ENCODE assay signal across 8 cellular contexts in the genomic region with DNA sequence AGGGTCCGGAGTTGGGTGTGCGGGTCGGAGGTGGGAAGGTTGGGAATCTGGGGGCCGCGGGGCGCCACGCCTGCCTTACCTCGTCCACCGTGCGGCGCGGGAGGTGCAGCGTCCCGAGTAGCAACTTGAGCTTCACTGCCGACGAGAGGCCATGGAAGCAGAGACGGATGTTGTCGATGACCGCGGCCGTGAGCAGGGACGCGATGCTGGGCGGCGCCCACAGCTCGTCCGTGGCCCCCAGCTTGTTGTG. TPM values are rescaled to one million over a fixed set of nuclear protein-coding genes. Genes with fewer than 3 reads are reported as not detected.
A peak's percentile ranks its signal among the peaks of the same experiment; 100 is the strongest.
DNase-seq lines count a peak whose midpoint lies in the region; FAIRE-seq and TF ChIP-seq lines count a peak whose summit lies in the region.

No MANE protein-coding gene starts in this region.

- H4K20me1 ChIP-seq in DOHH2 (ENCODE audit: control insufficient read depth, insufficient read depth, low read depth, low read length) (peaks cover 9% of the 10 kb centered on the region; the same call in 1 of the 2 replicates), fibroblast of lung (ENCODE audit: control insufficient read depth, extremely low read depth, insufficient read depth, low read length) (no peaks in the 10 kb centered on the region)

- H2AFZ ChIP-seq in fibroblast of lung (ENCODE audit: low read length) (peak overlapping the region; percentile 100), parathyroid adenoma (peak overlapping the region; percentile 98)

- H3K9me2 ChIP-seq in DOHH2 (replicated peaks; ENCODE audit: control insufficient read depth, low read length): no peaks in the 10 kb centered on the region

- H3K36me3 ChIP-seq in DOHH2 (ENCODE audit: control insufficient read depth, low read length) (peaks cover 40% of the 10 kb centered on the region), SJCRH30 (no peaks in the 10 kb centered on the region), fibroblast of lung (ENCODE audit: control insufficient read depth, insufficient read depth, low read length) (peaks cover 2% of the 10 kb centered on the region), parathyroid adenoma (ENCODE audit: control insufficient read depth, insufficient read depth, low read length) (no peaks in the 10 kb centered on the region)

- H3K4me3 ChIP-seq in DOHH2 (ENCODE audit: low read length): peak overlapping the region; percentile 93
- peak overlapping the region; percentile 89 for H3K4me3 ChIP-seq in SJCRH30
- peak overlapping the region; percentile 81 to 96 (median 83) for H3K4me3 ChIP-seq in fibroblast of lung (replicated peaks in 1 of 4; ENCODE audit: control extremely low read depth in 1 of 4, insufficient read depth in 1 of 4, low read depth in 3 of 4, low read length in 4 of 4)
- peak overlapping the region; percentile 82 for H3K4me3 ChIP-seq in parathyroid adenoma (ENCODE audit: low read depth, low read length)

- H3K27ac ChIP-seq in DOHH2 (ENCODE audit: low read depth, low read length): peak overlapping the region; percentile 86
- H3K27ac ChIP-seq in SJCRH30: peak overlapping the region; percentile 93
- H3K27ac ChIP-seq in fibroblast of lung (ENCODE audit: insufficient read depth, low read length): peak overlapping the region; percentile 96
- peak overlapping the region; percentile 99 for H3K27ac ChIP-seq in parathyroid adenoma

- H3K4me2 ChIP-seq in DOHH2 (ENCODE audit: low read length) (peak overlapping the region; percentile 64), fibroblast of lung (ENCODE audit: extremely low read depth, insufficient read depth, low read length) (no peak overlapping the region), parathyroid adenoma (ENCODE audit: low read length) (peak overlapping the region; percentile 78)

- no peak for TF ChIP-seq CTCF in DOHH2 (IDR thresholded peaks at IDR 0.05; ENCODE audit: low read depth, low read length, poor library complexity, severe bottlenecking)
- TF ChIP-seq CTCF in fibroblast of lung (conservative IDR thresholded peaks at IDR 0.05 in 1 of 2, IDR thresholded peaks at IDR 0.05 in 1 of 2; ENCODE audit: low read depth in 1 of 2, low read length in 2 of 2): no peak
- TF ChIP-seq CTCF in parathyroid adenoma (IDR thresholded peaks at IDR 0.05): no peak

- H3K27me3 ChIP-seq in DOHH2 (ENCODE audit: control insufficient read depth, low read length): peaks cover 8% of the 10 kb centered on the region
- H3K27me3 ChIP-seq in SJCRH30: no peaks in the 10 kb centered on the region
- H3K27me3 ChIP-seq in fibroblast of lung (ENCODE audit: control insufficient read depth, insufficient read depth, low read length): no peaks in the 10 kb centered on the region
- H3K27me3 ChIP-seq in parathyroid adenoma (ENCODE audit: control insufficient read depth, insufficient read depth, low read length): no peaks in the 10 kb centered on the region

- H3K9ac ChIP-seq in fibroblast of lung (ENCODE audit: insufficient read depth, low read length) (peak overlapping the region; percentile 94), parathyroid adenoma (peak overlapping the region; percentile 67)

- H3K79me2 ChIP-seq in DOHH2 (ENCODE audit: control insufficient read depth, low read length) (peaks cover 52% of the 10 kb centered on the region), fibroblast of lung (ENCODE audit: control insufficient read depth, insufficient read depth, low read length) (peaks cover 34% of the 10 kb centered on the region), parathyroid adenoma (peaks cover 13% of the 10 kb centered on the region)

- H3F3A ChIP-seq in DOHH2 (ENCODE audit: control insufficient read depth, insufficient read depth): peaks cover 7% of the 10 kb centered on the region

- no peak for FAIRE-seq in HTR-8/SVneo (lab: Jason Lieb, UNC)

- no peaks in the 10 kb centered on the region for H3K9me3 ChIP-seq in DOHH2 (ENCODE audit: control insufficient read depth, insufficient read depth, low read length)
- H3K9me3 ChIP-seq in SJCRH30 (replicated peaks): no peaks in the 10 kb centered on the region
- no peaks in the 10 kb centered on the region for H3K9me3 ChIP-seq in fibroblast of lung (ENCODE audit: control insufficient read depth, insufficient read depth, low read depth, low read length)
- no peaks in the 10 kb centered on the region for H3K9me3 ChIP-seq in parathyroid adenoma (ENCODE audit: control insufficient read depth, low read length)

- no peak for DNase-seq in SJCRH30
- DNase-seq in fibroblast of lung (ENCODE audit: low read depth in 2 of 2): no peak
- DNase-seq in HTR-8/SVneo (ENCODE audit: insufficient read length, low spot score): no peak
- DNase-seq in NCI-H1092 treated with DMSO at 0.1 percent for 48 hours (lab: John Stamatoyannopoulos, UW): no peak
- DNase-seq in NCI-H2227 (lab: John Stamatoyannopoulos, UW; ENCODE audit: unreplicated experiment): no peak
- no peak for DNase-seq in NCI-H774 (lab: John Stamatoyannopoulos, UW)

- peaks cover 23% of the 10 kb centered on the region for H3K4me1 ChIP-seq in DOHH2 (ENCODE audit: control insufficient read depth, low read length)
- H3K4me1 ChIP-seq in SJCRH30: no peaks in the 10 kb centered on the region
- H3K4me1 ChIP-seq in fibroblast of lung (ENCODE audit: control insufficient read depth, extremely low read depth, insufficient read depth, low read length): no peaks in the 10 kb centered on the region
- H3K4me1 ChIP-seq in parathyroid adenoma: peaks cover 4% of the 10 kb centered on the region

RNA-seq across cellular contexts. Expression of gene NELFA, which starts 0.2 kb away (rescaled TPM):
- total RNA-seq in SJCRH30 (2014; rRNA removed; shearing (Covaris generic)): 21.1 and 24.0 TPM in 2 replicates
- 12.1 and 15.2 TPM in 2 replicates for total RNA-seq in fibroblast of lung
- polyA plus RNA-seq in fibroblast of lung: 7.4 and 7.8 TPM in 2 replicates
- 14.5 and 18.3 TPM in 2 replicates for polyA plus RNA-seq in fibroblast of lung (2012)
- polyA minus RNA-seq in fibroblast of lung (ENCODE audit: low replicate concordance): 12.5 and 12.9 TPM in 2 replicates

RNA-seq across cellular contexts. Expression of gene NAT8L, which starts 50.5 kb away (rescaled TPM):
- total RNA-seq in SJCRH30 (2014; rRNA removed; shearing (Covaris generic)): 1.5 and 1.7 TPM in 2 replicates
- total RNA-seq in fibroblast of lung: 0.17 and 0.26 TPM in 2 replicates
- 0.01 and 0.06 TPM in 2 replicates for polyA plus RNA-seq in fibroblast of lung
- polyA plus RNA-seq in fibroblast of lung (2012): 0.02 and 0.22 TPM in 2 replicates
- 0.04 TPM in 1 of 2 replicates, not detected in the other for polyA minus RNA-seq in fibroblast of lung (ENCODE audit: low replicate concordance)
